8 cellular contexts compared by ENCODE assay signal in genomic region chr1:212035123-212035834, GRCh38. TPM values are rescaled to one million over a fixed set of nuclear protein-coding genes. Genes with fewer than 3 reads are reported as not detected.
A peak's percentile ranks its signal among the peaks of the same experiment; 100 is the strongest.
DNase-seq lines count a peak whose midpoint lies in the region; ATAC-seq and TF ChIP-seq lines count a peak whose summit lies in the region.

DTL (plus strand) TSS chr1:212035748; CDS start chr1:212035891, 143 bp downstream.
INTS7 (minus strand) TSS chr1:212035557; CDS start chr1:212035437, 120 bp downstream.

- H3K4me3 ChIP-seq in BLaER1 treated with 17β-estradiol and CSF1 and Interleukin-3, amounts not matched to agents 10 nM and 100 nM = peak within 1 kb of the TSS; percentile 71 to 90 (median 84)
- peak within 1 kb of the TSS; percentile 81 for H3K4me3 ChIP-seq in kidney epithelial cell (ENCODE audit: low read depth, low read length)

- H4K20me1 ChIP-seq in BLaER1 treated with 17β-estradiol and CSF1 and Interleukin-3, amounts not matched to agents 10 nM and 100 nM = peaks cover 0 to 68% (median 45%) of the 10 kb centered on the region in 11 experiments; a peak in 15 of 22 replicates

- H3K27me3 ChIP-seq in BLaER1 treated with 17β-estradiol and CSF1 and Interleukin-3, amounts not matched to agents 10 nM and 100 nM = no peaks in the 10 kb centered on the region
- H3K27me3 ChIP-seq in kidney epithelial cell (ENCODE audit: control insufficient read depth, insufficient read depth, low read length) = no peaks in the 10 kb centered on the region

- peaks cover 53 to 78% (median 65%) of the 10 kb centered on the region in 10 experiments for H3K4me1 ChIP-seq in BLaER1 treated with 17β-estradiol and CSF1 and Interleukin-3, amounts not matched to agents 10 nM and 100 nM

- no peaks in the 10 kb centered on the region for H3K9me3 ChIP-seq in BLaER1 treated with 17β-estradiol and CSF1 and Interleukin-3, amounts not matched to agents 10 nM and 100 nM (replicated peaks in 1 of 11)

- DNase-seq in GM19240 (ENCODE audit: insufficient read length, low spot score) = peak; percentile 88
- peak; percentile 89 for DNase-seq in NCI-H524 treated with DMSO at 0.1 percent for 48 hours (lab: John Stamatoyannopoulos, UW)
- peak; percentile 97 to 99 for DNase-seq in activated CD4-positive, alpha-beta T cell treated with anti-CD3 and anti-CD28 coated beads for 4 hours
- peak; percentile 95 for DNase-seq in kidney epithelial cell (ENCODE audit: low read depth)
- peak; percentile 97 to 98 for DNase-seq in stimulated activated CD4-positive, alpha-beta T cell treated with anti-CD3 and anti-CD28 coated beads, Interleukin-15, amount 100 ng/mL, for 48 hours (ENCODE audit: low read depth in 2 of 2)

- H3K36me3 ChIP-seq in BLaER1 treated with 17β-estradiol and CSF1 and Interleukin-3, amounts not matched to agents 10 nM and 100 nM = peaks cover 0 to 63% (median 29%) of the 10 kb centered on the region in 11 experiments; a peak in 15 of 22 replicates
- no peaks in the 10 kb centered on the region for H3K36me3 ChIP-seq in kidney epithelial cell (ENCODE audit: control insufficient read depth, insufficient read depth, low read length)

- peak within 1 kb of the TSS; percentile 71 to 92 (median 87) for H3K9ac ChIP-seq in BLaER1 treated with 17β-estradiol and CSF1 and Interleukin-3, amounts not matched to agents 10 nM and 100 nM

- TF ChIP-seq CTCF in kidney epithelial cell (IDR thresholded peaks at IDR 0.05; ENCODE audit: insufficient read depth, low read length, poor library complexity, severe bottlenecking) = peak; percentile 96

- peak; percentile 82 for ATAC-seq in HG03460 (IDR thresholded peaks at IDR 0.05; ENCODE audit: unreplicated experiment)

- H3K27ac ChIP-seq in BLaER1 treated with 17β-estradiol and CSF1 and Interleukin-3, amounts not matched to agents 10 nM and 100 nM = peak within 1 kb of the TSS; percentile 31 to 93 (median 89); a peak in 21 of 22 replicates
- H3K27ac ChIP-seq in cingulate gyrus (ENCODE audit: low read depth, low read length) = peak within 1 kb of the TSS; percentile 95

- H3K4me2 ChIP-seq in BLaER1 treated with 17β-estradiol and CSF1 and Interleukin-3, amounts not matched to agents 10 nM and 100 nM = peak within 1 kb of the TSS; percentile 81 to 97 (median 92)

RNA-seq across cellular contexts. Expression of gene DTL, which starts in this region (rescaled TPM):
- total RNA-seq in kidney epithelial cell = 5.1 and 6.4 TPM in 2 replicates

RNA-seq across cellular contexts. Expression of gene INTS7, which starts in this region (rescaled TPM):
- total RNA-seq in kidney epithelial cell = 11.7 and 14.6 TPM in 2 replicates

Comparison
In these comparisons a context has a peak if more than half of its experiments do, and no peak if none do; other contexts are left out.
1. Peak in every context shown above with its lines: DNase-seq, ATAC-seq, H3K4me3 ChIP-seq and H3K27ac ChIP-seq.